ENCODE assay signal across 27 cellular contexts in genomic region chr15:100688549-100689120, GRCh38.
DNase-seq lines count a peak whose midpoint lies in the region; ATAC-seq and TF ChIP-seq lines count a peak whose summit lies in the region.
"Had no signal": no experiment of that assay in that cellular context is flagged by ENCODE, and none has a peak within 500 bp of the region (broad histone marks: within the 10 kb centered on the region; RNA-seq: fewer than 3 reads in every experiment).

No MANE protein-coding gene starts in this region.

- H3K27me3 ChIP-seq in PC-3 (ENCODE audit: low read length) = no peaks in the 10 kb centered on the region
- H3K27me3 ChIP-seq in brain microvascular endothelial cell (replicated peaks) = no peaks in the 10 kb centered on the region
- no peaks in the 10 kb centered on the region for H3K27me3 ChIP-seq in mesendoderm (ENCODE audit: insufficient read depth, low read length, poor library complexity)
- no peaks in the 10 kb centered on the region for H3K27me3 ChIP-seq in transverse colon

- H4K5ac ChIP-seq in mesendoderm (ENCODE audit: low read length) = no peak overlapping the region

- peak overlapping the region; percentile 100 for H3K27ac ChIP-seq in PC-3 (ENCODE audit: low read length)
- H3K27ac ChIP-seq in brain microvascular endothelial cell = peak overlapping the region; percentile 93
- no peak overlapping the region for H3K27ac ChIP-seq in mesendoderm (ENCODE audit: low read depth, low read length)
- peak overlapping the region in 3 of 4 donors; percentile 36 to 69 (median 61) for H3K27ac ChIP-seq in transverse colon
- H3K27ac ChIP-seq: parathyroid adenoma had no signal

- H3K4me1 ChIP-seq in PC-3 (ENCODE audit: insufficient read depth, low read length) = peaks cover 48% of the 10 kb centered on the region
- no peaks in the 10 kb centered on the region for H3K4me1 ChIP-seq in mesendoderm (ENCODE audit: control insufficient read depth, low read depth, low read length)
- H3K4me1 ChIP-seq in transverse colon = peaks cover 0 to 9% (median 3%) of the 10 kb centered on the region in 4 donors
- H3K4me1 ChIP-seq: gastrocnemius medialis, parathyroid adenoma had no signal

- H3K79me1 ChIP-seq in mesendoderm (ENCODE audit: low read length) = no peaks in the 10 kb centered on the region

- H3K4me1 Mint-ChIP-seq in activated T-cell treated with anti-CD3 and anti-CD28 coated beads, Interleukin-2, amount 50 U/mL, for 24 hours (ENCODE audit: low read depth) = no peaks in the 10 kb centered on the region
- H3K4me1 Mint-ChIP-seq: activated naive CD8-positive, alpha-beta T cell treated with anti-CD3 and anti-CD28 coated beads, Interleukin-2, amount 10 ng/mL, durations not matched to agents 7 days and 5 days; T-cell had no signal

- no peak overlapping the region for H3K23ac ChIP-seq in mesendoderm (ENCODE audit: low read length)

- H3K36me3 ChIP-seq in PC-3 (ENCODE audit: low read depth, low read length) (no peaks in the 10 kb centered on the region), brain microvascular endothelial cell (replicated peaks) (no peaks in the 10 kb centered on the region), mesendoderm (ENCODE audit: control insufficient read depth, insufficient read depth, low read length) (no peaks in the 10 kb centered on the region), transverse colon (no peaks in the 10 kb centered on the region)
- H3K36me3 ChIP-seq: gastrocnemius medialis had no signal

- BruUV-seq in PC-3 (replicated peaks; lab: Mats Ljungman, UMichigan) = no TSS peak

- no peak overlapping the region for H3K4me3 ChIP-seq in PC-3 (ENCODE audit: low read length)
- no peak overlapping the region for H3K4me3 ChIP-seq in brain microvascular endothelial cell (ENCODE audit: low read depth, low read length)
- H3K4me3 ChIP-seq in mesendoderm (ENCODE audit: low read length) = no peak overlapping the region
- no peak overlapping the region for H3K4me3 ChIP-seq in transverse colon
- H3K4me3 ChIP-seq: gastrocnemius medialis had no signal

- POLR2A ChIA-PET in PC-3 (lab: Charles Lee; ENCODE audit: unreplicated experiment) = no interaction called here

- no peak overlapping the region for H2AFZ ChIP-seq in PC-3 (ENCODE audit: low read length)
- H2AFZ ChIP-seq: parathyroid adenoma had no signal

- H3K27ac Mint-ChIP-seq in activated T-cell treated with anti-CD3 and anti-CD28 coated beads, Interleukin-2, amount 50 U/mL, for 24 hours = no peak overlapping the region
- H3K27ac Mint-ChIP-seq: activated CD8-positive, alpha-beta T cell treated with anti-CD3 and anti-CD28 coated beads for 36 hours; activated naive CD8-positive, alpha-beta T cell treated with anti-CD3 and anti-CD28 coated beads, Interleukin-2, amount 10 ng/mL, durations not matched to agents 7 days and 5 days; nephron progenitor cell; T-cell had no signal

- intact Hi-C loops in PC-3 (cut with micrococcal nuclease) = no loop called here
- intact Hi-C loops in transverse colon (cut with DNase I; ENCODE audit: low total_unique reads) = no loop called here

- H3K4me2 ChIP-seq in PC-3 (ENCODE audit: low read length) = peak overlapping the region; percentile 69
- H3K4me2 ChIP-seq in mesendoderm (ENCODE audit: low read length) = no peak overlapping the region

- no peaks in the 10 kb centered on the region for H4K20me1 ChIP-seq in PC-3 (ENCODE audit: low read length)

- H3K9ac ChIP-seq in PC-3 (ENCODE audit: low read length) (peak overlapping the region; percentile 96), mesendoderm (ENCODE audit: low read length) (no peak overlapping the region)
- H3K9ac ChIP-seq: parathyroid adenoma had no signal

- H4K8ac ChIP-seq in mesendoderm (ENCODE audit: low read depth, low read length) = no peak overlapping the region

- H3K79me2 ChIP-seq in PC-3 (ENCODE audit: low read length) (peaks cover 10% of the 10 kb centered on the region), mesendoderm (ENCODE audit: control insufficient read depth, insufficient read depth, low read length) (no peaks in the 10 kb centered on the region)
- H3K79me2 ChIP-seq: parathyroid adenoma had no signal

- H3F3A ChIP-seq in PC-3 (ENCODE audit: low read length, unreplicated experiment) = peaks cover 9% of the 10 kb centered on the region

- peaks cover 21% of the 10 kb centered on the region for H3K27me3 Mint-ChIP-seq in activated T-cell treated with anti-CD3 and anti-CD28 coated beads, Interleukin-2, amount 50 U/mL, for 24 hours

- H3K18ac ChIP-seq in mesendoderm (ENCODE audit: low read length) = no peak overlapping the region

- H2BK120ac ChIP-seq in mesendoderm (ENCODE audit: low read depth, low read length) = no peak overlapping the region

- CTCF ChIA-PET in PC-3 (lab: Charles Lee) = no interaction called here

- H2BK5ac ChIP-seq in mesendoderm (ENCODE audit: low read length) = no peak overlapping the region

- H3K9me2 ChIP-seq in PC-3 (replicated peaks; ENCODE audit: low read length) = no peaks in the 10 kb centered on the region

- H3K36me3 Mint-ChIP-seq in activated T-cell treated with anti-CD3 and anti-CD28 coated beads, Interleukin-2, amount 50 U/mL, for 24 hours (ENCODE audit: low read depth) = no peaks in the 10 kb centered on the region
- H3K36me3 Mint-ChIP-seq: activated naive CD8-positive, alpha-beta T cell treated with anti-CD3 and anti-CD28 coated beads, Interleukin-2, amount 10 ng/mL, durations not matched to agents 7 days and 5 days; brain; T-cell had no signal

- H2BK15ac ChIP-seq in mesendoderm (replicated peaks; ENCODE audit: low read depth) = no peak overlapping the region

- TF ChIP-seq POLR2A in transverse colon (IDR thresholded peaks at IDR 0.05) = no peak

- ATAC-seq in PC-3 (no peak), HG03469 (IDR thresholded peaks at IDR 0.05; ENCODE audit: unreplicated experiment) (no peak), GM18870 (IDR thresholded peaks at IDR 0.05; ENCODE audit: unreplicated experiment) (no peak)
- ATAC-seq: activated CD8-positive, alpha-beta T cell treated with anti-CD3 and anti-CD28 coated beads for 36 hours; gastrocnemius medialis; T-cell had no signal

- no peak for TF ChIP-seq EP300 in transverse colon (IDR thresholded peaks at IDR 0.05; ENCODE audit: low read depth)

- DNase-seq in PC-3 (no peak), brain microvascular endothelial cell (no peak), mesendoderm (peak; percentile 45), transverse colon (no peak), GM19238 (ENCODE audit: insufficient read length, low spot score) (no peak)
- DNase-seq in activated T-cell treated with anti-CD3 and anti-CD28 coated beads, Interleukin-2, amount 50 U/mL, for 24 hours = no peak
- DNase-seq: activated CD4-positive, alpha-beta T cell treated with anti-CD3 and anti-CD28 coated beads for 1 hour; activated CD8-positive, alpha-beta T cell treated with anti-CD3 and anti-CD28 coated beads for 36 hours; activated effector memory CD4-positive, alpha-beta T cell treated with Interleukin-2 at 50 U/mL for 16 hours; activated naive CD8-positive, alpha-beta T cell treated with anti-CD3 and anti-CD28 coated beads, Interleukin-2, amount 10 ng/mL, durations not matched to agents 7 days and 5 days; C1 segment of cervical spinal cord; Calu3; effector CD8-positive, alpha-beta T cell; erythroblast; gastrocnemius medialis; islet precursor cell; NCI-H2081 treated with DMSO at 0.1 percent for 48 hours; NCI-H446; nephron progenitor cell; OCI-M1; SHP77 treated with DMSO at 0.1 percent for 48 hours; stimulated activated CD4-positive, alpha-beta T cell treated with anti-CD3 and anti-CD28 coated beads, Interleukin-2, amount 100 ng/mL, for 24 hours; T-cell had no signal

- peak overlapping the region; percentile 10 for H3K56ac ChIP-seq in mesendoderm (ENCODE audit: low read length)

- WGBS in mesendoderm (ENCODE audit: extremely low coverage, insufficient coverage, low lambda C conversion rate) = no CpG with 5 or more reads among the region's 13 CpGs
- WGBS in transverse colon (ENCODE audit: low coverage in 1 of 2), 2 donors = 75 to 80% methylated on average over 1 to 13 of the region's 13 CpGs

- H3K9me3 ChIP-seq in PC-3 (ENCODE audit: low read length) = no peaks in the 10 kb centered on the region
- H3K9me3 ChIP-seq in transverse colon = no peaks in the 10 kb centered on the region
- H3K9me3 ChIP-seq: gastrocnemius medialis had no signal

- TF ChIP-seq CTCF in PC-3 (conservative IDR thresholded peaks at IDR 0.05; ENCODE audit: low read depth, low read length) (no peak), brain microvascular endothelial cell (IDR thresholded peaks at IDR 0.05; ENCODE audit: low read depth, low read length, missing control alignments) (no peak), transverse colon (IDR thresholded peaks at IDR 0.05) (no peak)

- no peak overlapping the region for H3K4ac ChIP-seq in mesendoderm (ENCODE audit: low read depth, low read length)

- H3K4me3 Mint-ChIP-seq in activated T-cell treated with anti-CD3 and anti-CD28 coated beads, Interleukin-2, amount 50 U/mL, for 24 hours = no peak overlapping the region
- H3K4me3 Mint-ChIP-seq: activated CD8-positive, alpha-beta T cell treated with anti-CD3 and anti-CD28 coated beads for 36 hours; activated naive CD8-positive, alpha-beta T cell treated with anti-CD3 and anti-CD28 coated beads, Interleukin-2, amount 10 ng/mL, durations not matched to agents 7 days and 5 days; brain; nephron progenitor cell; T-cell had no signal

- H3K9me3 Mint-ChIP-seq in activated T-cell treated with anti-CD3 and anti-CD28 coated beads, Interleukin-2, amount 50 U/mL, for 24 hours = no peaks in the 10 kb centered on the region
- H3K9me3 Mint-ChIP-seq: activated CD8-positive, alpha-beta T cell treated with anti-CD3 and anti-CD28 coated beads for 36 hours; activated naive CD8-positive, alpha-beta T cell treated with anti-CD3 and anti-CD28 coated beads, Interleukin-2, amount 10 ng/mL, durations not matched to agents 7 days and 5 days; nephron progenitor cell; T-cell had no signal

- no peak overlapping the region for H2AK5ac ChIP-seq in mesendoderm (ENCODE audit: low read length)

- in situ Hi-C loops in brain microvascular endothelial cell (cut with HindIII; ENCODE audit: low pct_ligation_motif_present, low sequenced_read_pairs) (no loop called here), transverse colon (cut with MboI; ENCODE audit: low pct_ligation_motif_present in 1 of 4, low pct_unique_long_range_greater_than_20kb in 1 of 4, low sequenced_read_pairs in 3 of 4) (no loop called here)
